ENCODE assay signal across 2 cellular contexts in the genomic region with DNA sequence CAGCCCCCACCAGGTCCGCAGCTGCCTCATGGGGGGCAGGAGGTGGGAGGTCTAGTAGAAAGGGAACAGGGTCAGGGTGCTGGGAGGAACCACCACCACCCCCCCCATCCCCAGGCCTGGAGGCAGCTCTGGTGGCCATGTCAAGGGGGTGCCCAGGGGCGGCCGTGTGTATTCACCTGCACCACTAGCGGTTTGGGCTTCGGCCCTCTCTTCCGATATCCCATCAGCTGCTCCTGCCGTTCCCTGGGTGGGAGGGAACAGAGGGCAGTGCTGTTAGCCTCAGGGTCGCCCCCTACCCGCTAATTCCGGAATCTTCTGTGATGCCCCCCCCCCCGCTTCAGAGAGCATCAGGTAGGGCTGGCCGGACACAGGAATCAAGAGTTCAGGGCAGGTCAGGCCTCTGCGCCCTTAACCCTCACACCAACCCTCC.
TF ChIP-seq lines count a peak whose summit lies in the region.

No MANE protein-coding gene starts in this region.

TF ChIP-seq in WTC11, 78 proteins besides CTCF, POLR2A, EP300 and RAD21:
- TF ChIP-seq, protein P1, sequence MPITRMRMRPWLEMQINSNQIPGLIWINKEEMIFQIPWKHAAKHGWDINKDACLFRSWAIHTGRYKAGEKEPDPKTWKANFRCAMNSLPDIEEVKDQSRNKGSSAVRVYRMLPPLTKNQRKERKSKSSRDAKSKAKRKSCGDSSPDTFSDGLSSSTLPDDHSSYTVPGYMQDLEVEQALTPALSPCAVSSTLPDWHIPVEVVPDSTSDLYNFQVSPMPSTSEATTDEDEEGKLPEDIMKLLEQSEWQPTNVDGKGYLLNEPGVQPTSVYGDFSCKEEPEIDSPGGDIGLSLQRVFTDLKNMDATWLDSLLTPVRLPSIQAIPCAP (CRISPR knock-in tag; IDR thresholded peaks at IDR 0.05): no peak
- TF ChIP-seq FOXK1 (CRISPR knock-in tag; IDR thresholded peaks at IDR 0.05) (no peak), ZNF396 (CRISPR knock-in tag; IDR thresholded peaks at IDR 0.05; ENCODE audit: borderline replicate concordance) (no peak), ZNF671 (CRISPR knock-in tag; IDR thresholded peaks at IDR 0.05) (no peak), ZBTB21 (CRISPR knock-in tag; IDR thresholded peaks at IDR 0.05; ENCODE audit: borderline replicate concordance) (no peak)
- TF ChIP-seq, protein P2, sequence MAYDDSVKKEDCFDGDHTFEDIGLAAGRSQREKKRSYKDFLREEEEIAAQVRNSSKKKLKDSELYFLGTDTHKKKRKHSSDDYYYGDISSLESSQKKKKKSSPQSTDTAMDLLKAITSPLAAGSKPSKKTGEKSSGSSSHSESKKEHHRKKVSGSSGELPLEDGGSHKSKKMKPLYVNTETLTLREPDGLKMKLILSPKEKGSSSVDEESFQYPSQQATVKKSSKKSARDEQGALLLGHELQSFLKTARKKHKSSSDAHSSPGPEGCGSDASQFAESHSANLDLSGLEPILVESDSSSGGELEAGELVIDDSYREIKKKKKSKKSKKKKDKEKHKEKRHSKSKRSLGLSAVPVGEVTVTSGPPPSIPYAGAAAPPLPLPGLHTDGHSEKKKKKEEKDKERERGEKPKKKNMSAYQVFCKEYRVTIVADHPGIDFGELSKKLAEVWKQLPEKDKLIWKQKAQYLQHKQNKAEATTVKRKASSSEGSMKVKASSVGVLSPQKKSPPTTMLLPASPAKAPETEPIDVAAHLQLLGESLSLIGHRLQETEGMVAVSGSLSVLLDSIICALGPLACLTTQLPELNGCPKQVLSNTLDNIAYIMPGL (CRISPR knock-in tag; IDR thresholded peaks at IDR 0.05): 0 out of 2 replicates have a peak, but pooled peaks have one; percentile 9
- TF ChIP-seq, protein P3, sequence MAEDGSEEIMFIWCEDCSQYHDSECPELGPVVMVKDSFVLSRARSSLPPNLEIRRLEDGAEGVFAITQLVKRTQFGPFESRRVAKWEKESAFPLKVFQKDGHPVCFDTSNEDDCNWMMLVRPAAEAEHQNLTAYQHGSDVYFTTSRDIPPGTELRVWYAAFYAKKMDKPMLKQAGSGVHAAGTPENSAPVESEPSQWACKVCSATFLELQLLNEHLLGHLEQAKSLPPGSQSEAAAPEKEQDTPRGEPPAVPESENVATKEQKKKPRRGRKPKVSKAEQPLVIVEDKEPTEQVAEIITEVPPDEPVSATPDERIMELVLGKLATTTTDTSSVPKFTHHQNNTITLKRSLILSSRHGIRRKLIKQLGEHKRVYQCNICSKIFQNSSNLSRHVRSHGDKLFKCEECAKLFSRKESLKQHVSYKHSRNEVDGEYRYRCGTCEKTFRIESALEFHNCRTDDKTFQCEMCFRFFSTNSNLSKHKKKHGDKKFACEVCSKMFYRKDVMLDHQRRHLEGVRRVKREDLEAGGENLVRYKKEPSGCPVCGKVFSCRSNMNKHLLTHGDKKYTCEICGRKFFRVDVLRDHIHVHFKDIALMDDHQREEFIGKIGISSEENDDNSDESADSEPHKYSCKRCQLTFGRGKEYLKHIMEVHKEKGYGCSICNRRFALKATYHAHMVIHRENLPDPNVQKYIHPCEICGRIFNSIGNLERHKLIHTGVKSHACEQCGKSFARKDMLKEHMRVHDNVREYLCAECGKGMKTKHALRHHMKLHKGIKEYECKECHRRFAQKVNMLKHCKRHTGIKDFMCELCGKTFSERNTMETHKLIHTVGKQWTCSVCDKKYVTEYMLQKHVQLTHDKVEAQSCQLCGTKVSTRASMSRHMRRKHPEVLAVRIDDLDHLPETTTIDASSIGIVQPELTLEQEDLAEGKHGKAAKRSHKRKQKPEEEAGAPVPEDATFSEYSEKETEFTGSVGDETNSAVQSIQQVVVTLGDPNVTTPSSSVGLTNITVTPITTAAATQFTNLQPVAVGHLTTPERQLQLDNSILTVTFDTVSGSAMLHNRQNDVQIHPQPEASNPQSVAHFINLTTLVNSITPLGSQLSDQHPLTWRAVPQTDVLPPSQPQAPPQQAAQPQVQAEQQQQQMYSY (CRISPR knock-in tag; IDR thresholded peaks at IDR 0.05): no peak
- TF ChIP-seq, protein P4, sequence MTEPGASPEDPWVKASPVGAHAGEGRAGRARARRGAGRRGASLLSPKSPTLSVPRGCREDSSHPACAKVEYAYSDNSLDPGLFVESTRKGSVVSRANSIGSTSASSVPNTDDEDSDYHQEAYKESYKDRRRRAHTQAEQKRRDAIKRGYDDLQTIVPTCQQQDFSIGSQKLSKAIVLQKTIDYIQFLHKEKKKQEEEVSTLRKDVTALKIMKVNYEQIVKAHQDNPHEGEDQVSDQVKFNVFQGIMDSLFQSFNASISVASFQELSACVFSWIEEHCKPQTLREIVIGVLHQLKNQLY (CRISPR knock-in tag; IDR thresholded peaks at IDR 0.05): no peak

TF ChIP-seq in HepG2, 621 proteins besides CTCF, POLR2A, EP300 and RAD21 (continues in another document):
- TF ChIP-seq TCF12 (IDR thresholded peaks at IDR 0.05) (no peak), TCF12 (CRISPR knock-in tag; IDR thresholded peaks at IDR 0.05) (0 out of 2 replicates have a peak, but pooled peaks have one; percentile 12), REXO4 (CRISPR knock-in tag; IDR thresholded peaks at IDR 0.05; ENCODE audit: borderline replicate concordance) (no peak), PTBP1 (IDR thresholded peaks at IDR 0.05; ENCODE audit: low read depth, low read length, poor library complexity, severe bottlenecking) (peak; percentile 18), TRIM24 (CRISPR knock-in tag; IDR thresholded peaks at IDR 0.05) (no peak), ZNF446 (CRISPR knock-in tag; IDR thresholded peaks at IDR 0.05) (no peak), CENPT (CRISPR knock-in tag; IDR thresholded peaks at IDR 0.05; ENCODE audit: low read depth) (no peak), AGO2 (optimal IDR thresholded peaks at IDR 0.05; ENCODE audit: low read depth, low read length) (peak; percentile 21), ZNF17 (CRISPR knock-in tag; IDR thresholded peaks at IDR 0.05) (no peak), TOPORS (CRISPR knock-in tag; IDR thresholded peaks at IDR 0.05) (no peak), ZNF720 (CRISPR knock-in tag; IDR thresholded peaks at IDR 0.05) (no peak), ZNF891 (CRISPR knock-in tag; IDR thresholded peaks at IDR 0.05) (no peak), NFATC3 (CRISPR knock-in tag; IDR thresholded peaks at IDR 0.05) (no peak), ZNF484 (CRISPR knock-in tag; IDR thresholded peaks at IDR 0.05; ENCODE audit: borderline replicate concordance, low read depth) (no peak), TBX3 (IDR thresholded peaks at IDR 0.05; ENCODE audit: borderline replicate concordance) (no peak), ZKSCAN1 (IDR thresholded peaks at IDR 0.05; ENCODE audit: low read length) (no peak), REL (CRISPR knock-in tag; conservative IDR thresholded peaks at IDR 0.05) (no peak), ZBTB38 (CRISPR knock-in tag; IDR thresholded peaks at IDR 0.05) (peak; percentile 24; the same call in 1 of the 2 replicates), ZNF629 (CRISPR knock-in tag; conservative IDR thresholded peaks at IDR 0.05) (no peak), KAT7 (CRISPR knock-in tag; IDR thresholded peaks at IDR 0.05; ENCODE audit: borderline replicate concordance) (0 out of 2 replicates have a peak, but pooled peaks have one; percentile 50), SPEN (CRISPR knock-in tag; IDR thresholded peaks at IDR 0.05; ENCODE audit: low read depth) (peak; percentile 9; the same call in 1 of the 2 replicates), GABPB1 (CRISPR knock-in tag; IDR thresholded peaks at IDR 0.05) (peak; percentile 11; the same call in 1 of the 2 replicates), ZBTB42 (CRISPR knock-in tag; IDR thresholded peaks at IDR 0.05) (no peak), CBX2 (IDR thresholded peaks at IDR 0.05; ENCODE audit: low read depth, low read length) (no peak), CBX2 (CRISPR knock-in tag; IDR thresholded peaks at IDR 0.05; ENCODE audit: low read depth) (no peak), CEBPG (CRISPR knock-in tag; IDR thresholded peaks at IDR 0.05) (no peak), ZNF792 (CRISPR knock-in tag; IDR thresholded peaks at IDR 0.05) (no peak), AKAP8 (CRISPR knock-in tag; IDR thresholded peaks at IDR 0.05) (peak; percentile 80; the same call in 1 of the 2 replicates), ZNF138 (CRISPR knock-in tag; IDR thresholded peaks at IDR 0.05; ENCODE audit: low read depth) (no peak), ZFP36L2 (CRISPR knock-in tag; IDR thresholded peaks at IDR 0.05) (no peak), ATM (IDR thresholded peaks at IDR 0.05; ENCODE audit: borderline replicate concordance) (no peak)
- TF ChIP-seq, protein P5, sequence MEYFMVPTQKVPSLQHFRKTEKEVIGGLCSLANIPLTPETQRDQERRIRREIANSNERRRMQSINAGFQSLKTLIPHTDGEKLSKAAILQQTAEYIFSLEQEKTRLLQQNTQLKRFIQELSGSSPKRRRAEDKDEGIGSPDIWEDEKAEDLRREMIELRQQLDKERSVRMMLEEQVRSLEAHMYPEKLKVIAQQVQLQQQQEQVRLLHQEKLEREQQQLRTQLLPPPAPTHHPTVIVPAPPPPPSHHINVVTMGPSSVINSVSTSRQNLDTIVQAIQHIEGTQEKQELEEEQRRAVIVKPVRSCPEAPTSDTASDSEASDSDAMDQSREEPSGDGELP (IDR thresholded peaks at IDR 0.05; ENCODE audit: borderline replicate concordance, low read depth): peak; percentile 48; the same call in 1 of the 2 replicates
- TF ChIP-seq, protein P6, sequence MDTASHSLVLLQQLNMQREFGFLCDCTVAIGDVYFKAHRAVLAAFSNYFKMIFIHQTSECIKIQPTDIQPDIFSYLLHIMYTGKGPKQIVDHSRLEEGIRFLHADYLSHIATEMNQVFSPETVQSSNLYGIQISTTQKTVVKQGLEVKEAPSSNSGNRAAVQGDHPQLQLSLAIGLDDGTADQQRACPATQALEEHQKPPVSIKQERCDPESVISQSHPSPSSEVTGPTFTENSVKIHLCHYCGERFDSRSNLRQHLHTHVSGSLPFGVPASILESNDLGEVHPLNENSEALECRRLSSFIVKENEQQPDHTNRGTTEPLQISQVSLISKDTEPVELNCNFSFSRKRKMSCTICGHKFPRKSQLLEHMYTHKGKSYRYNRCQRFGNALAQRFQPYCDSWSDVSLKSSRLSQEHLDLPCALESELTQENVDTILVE (CRISPR knock-in tag; IDR thresholded peaks at IDR 0.05): no peak
- TF ChIP-seq, protein P7, sequence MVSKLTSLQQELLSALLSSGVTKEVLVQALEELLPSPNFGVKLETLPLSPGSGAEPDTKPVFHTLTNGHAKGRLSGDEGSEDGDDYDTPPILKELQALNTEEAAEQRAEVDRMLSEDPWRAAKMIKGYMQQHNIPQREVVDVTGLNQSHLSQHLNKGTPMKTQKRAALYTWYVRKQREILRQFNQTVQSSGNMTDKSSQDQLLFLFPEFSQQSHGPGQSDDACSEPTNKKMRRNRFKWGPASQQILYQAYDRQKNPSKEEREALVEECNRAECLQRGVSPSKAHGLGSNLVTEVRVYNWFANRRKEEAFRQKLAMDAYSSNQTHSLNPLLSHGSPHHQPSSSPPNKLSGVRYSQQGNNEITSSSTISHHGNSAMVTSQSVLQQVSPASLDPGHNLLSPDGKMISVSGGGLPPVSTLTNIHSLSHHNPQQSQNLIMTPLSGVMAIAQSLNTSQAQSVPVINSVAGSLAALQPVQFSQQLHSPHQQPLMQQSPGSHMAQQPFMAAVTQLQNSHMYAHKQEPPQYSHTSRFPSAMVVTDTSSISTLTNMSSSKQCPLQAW (CRISPR knock-in tag; IDR thresholded peaks at IDR 0.05): 0 out of 2 replicates have a peak, but pooled peaks have one; percentile 1
- TF ChIP-seq, protein P8, sequence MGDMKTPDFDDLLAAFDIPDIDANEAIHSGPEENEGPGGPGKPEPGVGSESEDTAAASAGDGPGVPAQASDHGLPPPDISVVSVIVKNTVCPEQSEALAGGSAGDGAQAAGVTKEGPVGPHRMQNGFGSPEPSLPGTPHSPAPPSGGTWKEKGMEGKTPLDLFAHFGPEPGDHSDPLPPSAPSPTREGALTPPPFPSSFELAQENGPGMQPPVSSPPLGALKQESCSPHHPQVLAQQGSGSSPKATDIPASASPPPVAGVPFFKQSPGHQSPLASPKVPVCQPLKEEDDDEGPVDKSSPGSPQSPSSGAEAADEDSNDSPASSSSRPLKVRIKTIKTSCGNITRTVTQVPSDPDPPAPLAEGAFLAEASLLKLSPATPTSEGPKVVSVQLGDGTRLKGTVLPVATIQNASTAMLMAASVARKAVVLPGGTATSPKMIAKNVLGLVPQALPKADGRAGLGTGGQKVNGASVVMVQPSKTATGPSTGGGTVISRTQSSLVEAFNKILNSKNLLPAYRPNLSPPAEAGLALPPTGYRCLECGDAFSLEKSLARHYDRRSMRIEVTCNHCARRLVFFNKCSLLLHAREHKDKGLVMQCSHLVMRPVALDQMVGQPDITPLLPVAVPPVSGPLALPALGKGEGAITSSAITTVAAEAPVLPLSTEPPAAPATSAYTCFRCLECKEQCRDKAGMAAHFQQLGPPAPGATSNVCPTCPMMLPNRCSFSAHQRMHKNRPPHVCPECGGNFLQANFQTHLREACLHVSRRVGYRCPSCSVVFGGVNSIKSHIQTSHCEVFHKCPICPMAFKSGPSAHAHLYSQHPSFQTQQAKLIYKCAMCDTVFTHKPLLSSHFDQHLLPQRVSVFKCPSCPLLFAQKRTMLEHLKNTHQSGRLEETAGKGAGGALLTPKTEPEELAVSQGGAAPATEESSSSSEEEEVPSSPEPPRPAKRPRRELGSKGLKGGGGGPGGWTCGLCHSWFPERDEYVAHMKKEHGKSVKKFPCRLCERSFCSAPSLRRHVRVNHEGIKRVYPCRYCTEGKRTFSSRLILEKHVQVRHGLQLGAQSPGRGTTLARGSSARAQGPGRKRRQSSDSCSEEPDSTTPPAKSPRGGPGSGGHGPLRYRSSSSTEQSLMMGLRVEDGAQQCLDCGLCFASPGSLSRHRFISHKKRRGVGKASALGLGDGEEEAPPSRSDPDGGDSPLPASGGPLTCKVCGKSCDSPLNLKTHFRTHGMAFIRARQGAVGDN (CRISPR knock-in tag; IDR thresholded peaks at IDR 0.05): peak; percentile 64; the same call in 1 of the 2 replicates
- TF ChIP-seq, protein P9, sequence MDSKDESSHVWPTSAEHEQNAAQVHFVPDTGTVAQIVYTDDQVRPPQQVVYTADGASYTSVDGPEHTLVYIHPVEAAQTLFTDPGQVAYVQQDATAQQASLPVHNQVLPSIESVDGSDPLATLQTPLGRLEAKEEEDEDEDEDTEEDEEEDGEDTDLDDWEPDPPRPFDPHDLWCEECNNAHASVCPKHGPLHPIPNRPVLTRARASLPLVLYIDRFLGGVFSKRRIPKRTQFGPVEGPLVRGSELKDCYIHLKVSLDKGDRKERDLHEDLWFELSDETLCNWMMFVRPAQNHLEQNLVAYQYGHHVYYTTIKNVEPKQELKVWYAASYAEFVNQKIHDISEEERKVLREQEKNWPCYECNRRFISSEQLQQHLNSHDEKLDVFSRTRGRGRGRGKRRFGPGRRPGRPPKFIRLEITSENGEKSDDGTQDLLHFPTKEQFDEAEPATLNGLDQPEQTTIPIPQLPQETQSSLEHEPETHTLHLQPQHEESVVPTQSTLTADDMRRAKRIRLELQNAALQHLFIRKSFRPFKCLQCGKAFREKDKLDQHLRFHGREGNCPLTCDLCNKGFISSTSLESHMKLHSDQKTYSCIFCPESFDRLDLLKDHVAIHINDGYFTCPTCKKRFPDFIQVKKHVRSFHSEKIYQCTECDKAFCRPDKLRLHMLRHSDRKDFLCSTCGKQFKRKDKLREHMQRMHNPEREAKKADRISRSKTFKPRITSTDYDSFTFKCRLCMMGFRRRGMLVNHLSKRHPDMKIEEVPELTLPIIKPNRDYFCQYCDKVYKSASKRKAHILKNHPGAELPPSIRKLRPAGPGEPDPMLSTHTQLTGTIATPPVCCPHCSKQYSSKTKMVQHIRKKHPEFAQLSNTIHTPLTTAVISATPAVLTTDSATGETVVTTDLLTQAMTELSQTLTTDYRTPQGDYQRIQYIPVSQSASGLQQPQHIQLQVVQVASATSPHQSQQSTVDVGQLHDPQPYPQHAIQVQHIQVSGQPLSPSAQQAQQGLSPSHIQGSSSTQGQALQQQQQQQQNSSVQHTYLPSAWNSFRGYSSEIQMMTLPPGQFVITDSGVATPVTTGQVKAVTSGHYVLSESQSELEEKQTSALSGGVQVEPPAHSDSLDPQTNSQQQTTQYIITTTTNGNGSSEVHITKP (CRISPR knock-in tag; IDR thresholded peaks at IDR 0.05; ENCODE audit: low read depth): no peak
